ENCODE assay signal across 8 cellular contexts in the genomic region with DNA sequence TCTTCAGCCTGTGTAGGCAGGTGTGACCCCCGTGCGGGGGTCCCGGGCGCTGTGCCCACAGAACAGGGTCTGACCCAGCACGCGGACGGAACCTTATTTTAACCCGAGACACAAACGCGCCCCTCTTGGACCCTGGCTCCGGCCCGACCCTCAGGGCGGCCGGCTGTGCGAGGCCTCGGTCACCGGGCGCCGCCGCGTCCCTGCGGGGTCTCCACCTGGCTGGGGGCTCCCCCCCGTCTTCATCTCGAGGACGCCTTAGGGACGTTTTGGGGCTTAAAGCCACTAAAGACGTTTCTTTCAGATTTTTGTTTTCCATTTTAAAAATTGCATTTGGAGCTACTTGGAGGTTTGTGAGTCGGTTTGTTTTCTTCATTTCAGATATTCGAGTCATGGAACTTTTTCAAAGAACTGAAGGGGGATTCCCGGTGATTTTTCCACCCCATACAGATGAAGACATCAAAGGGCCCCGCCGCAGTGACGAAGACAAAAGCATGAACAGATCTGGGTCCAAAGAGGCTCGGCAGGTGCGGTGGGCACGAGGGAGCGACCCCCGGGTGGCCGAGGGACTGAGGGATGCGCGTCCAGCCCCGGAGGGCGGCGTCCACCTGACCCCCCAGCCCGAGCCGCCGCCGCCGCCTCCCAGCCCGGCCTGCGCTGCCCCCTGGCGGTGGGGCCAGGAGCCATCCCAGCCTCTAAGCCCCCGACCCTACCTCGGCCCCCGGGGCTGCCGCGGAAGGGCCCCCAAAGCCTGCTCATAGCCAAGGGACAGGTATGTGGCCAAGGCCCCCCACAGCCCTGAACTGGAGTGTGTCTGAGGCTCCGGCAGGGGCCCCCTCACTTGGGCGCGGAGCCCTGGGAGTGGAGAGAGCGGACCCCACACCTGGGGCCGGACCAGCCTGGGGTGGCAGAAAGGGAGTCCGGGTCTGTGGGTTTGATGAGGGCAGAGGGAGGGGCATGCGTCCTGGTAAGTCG. TPM values are rescaled to one million over a fixed set of nuclear protein-coding genes. Genes with fewer than 3 reads are reported as not detected.
DNase-seq lines count a peak whose midpoint lies in the region; ATAC-seq and TF ChIP-seq lines count a peak whose summit lies in the region.

No MANE protein-coding gene starts in this region.

- TSS peak; percentile 25 for BruUV-seq in MCF 10A (replicated peaks; lab: Mats Ljungman, UMichigan)

- H3K9me3 Mint-ChIP-seq in WTC11 = no peaks in the 10 kb centered on the region
- no peaks in the 10 kb centered on the region for H3K9me3 Mint-ChIP-seq in MCF 10A (ENCODE audit: unreplicated experiment)
- no peaks in the 10 kb centered on the region for H3K9me3 Mint-ChIP-seq in naive thymus-derived CD4-positive, alpha-beta T cell
- H3K9me3 Mint-ChIP-seq in stimulated activated naive CD8-positive, alpha-beta T cell treated with anti-CD3 and anti-CD28 coated beads, Interleukin-15, Interleukin-2, amounts not matched to agents 100 ng/mL and 50 ng/mL, for 24 hours = no peaks in the 10 kb centered on the region

- DNase-seq in NCI-H1694 treated with DMSO at 0.1 percent for 48 hours (lab: John Stamatoyannopoulos, UW) = peak; percentile 41
- no peak for DNase-seq in NCI-H1694 (lab: John Stamatoyannopoulos, UW)
- DNase-seq in WTC11 (ENCODE audit: low spot score) = peak; percentile 73
- DNase-seq in MCF 10A (ENCODE audit: unreplicated experiment) = peak; percentile 24
- peak; percentile 70 to 95 (median 80) for DNase-seq in naive thymus-derived CD4-positive, alpha-beta T cell
- no peak for DNase-seq in mesenteric fat pad (ENCODE audit: low spot score)

- POLR2A ChIA-PET in WTC11 (lab: Charles Lee) = no interaction called here
- POLR2A ChIA-PET in MCF 10A (lab: Yijun Ruan, JAX) = interaction anchor here (0.6 to 1.5 kb wide), 5 partner anchors 12 to 80 kb away, joined by 3 to 5 read pairs (median 3); partner anchors contain the start of gene SECTM1
- POLR2A ChIA-PET in naive thymus-derived CD4-positive, alpha-beta T cell (lab: Charles Lee) = interaction anchor here (0.8 to 5.3 kb wide), 5 partner anchors 15 to 115 kb away, joined by 3 to 34 read pairs (median 5); no protein-coding TSS in a partner anchor

- H3K36me3 Mint-ChIP-seq in WTC11 (no peaks in the 10 kb centered on the region), MCF 10A (ENCODE audit: insufficient read depth, unreplicated experiment) (no peaks in the 10 kb centered on the region)
- H3K36me3 Mint-ChIP-seq in naive thymus-derived CD4-positive, alpha-beta T cell = peaks cover 0 to 3% (median 0%) of the 10 kb centered on the region in 5 donors
- peaks cover 3% of the 10 kb centered on the region for H3K36me3 Mint-ChIP-seq in stimulated activated naive CD8-positive, alpha-beta T cell treated with anti-CD3 and anti-CD28 coated beads, Interleukin-15, Interleukin-2, amounts not matched to agents 100 ng/mL and 50 ng/mL, for 24 hours (ENCODE audit: low read depth)

- TF ChIP-seq CTCF in WTC11 (IDR thresholded peaks at IDR 0.05) (peak; percentile 94), MCF 10A (IDR thresholded peaks at IDR 0.05; ENCODE audit: unreplicated experiment) (peak; percentile 89)

- H3K27me3 ChIP-seq in naive thymus-derived CD4-positive, alpha-beta T cell (ENCODE audit: control insufficient read depth in 2 of 2, insufficient read depth in 2 of 2, low read length in 2 of 2) = no peaks in the 10 kb centered on the region

- H3K4me3 Mint-ChIP-seq in WTC11 (peak overlapping the region; percentile 17; the same call in 1 of the 2 replicates), MCF 10A (ENCODE audit: unreplicated experiment) (no peak overlapping the region)
- peak overlapping the region; percentile 58 to 87 (median 82) for H3K4me3 Mint-ChIP-seq in naive thymus-derived CD4-positive, alpha-beta T cell
- H3K4me3 Mint-ChIP-seq in stimulated activated naive CD8-positive, alpha-beta T cell treated with anti-CD3 and anti-CD28 coated beads, Interleukin-15, Interleukin-2, amounts not matched to agents 100 ng/mL and 50 ng/mL, for 24 hours = peak overlapping the region; percentile 85

- intact Hi-C loops in MCF 10A (cut with micrococcal nuclease) = loop anchor here (5.0 kb wide), 1 partner anchor 79 kb away; no protein-coding TSS in a partner anchor
- intact Hi-C loops in naive thymus-derived CD4-positive, alpha-beta T cell (cut with micrococcal nuclease) = loop anchor here (1.0 to 2.0 kb wide), 8 partner anchors 19 to 291 kb away; partner anchors contain the start of gene CSNK1D (in 1 of the 2)

- H3K27me3 Mint-ChIP-seq in WTC11 (ENCODE audit: low read depth) (no peaks in the 10 kb centered on the region), MCF 10A (ENCODE audit: insufficient read depth, unreplicated experiment) (no peaks in the 10 kb centered on the region)
- no peaks in the 10 kb centered on the region for H3K27me3 Mint-ChIP-seq in naive thymus-derived CD4-positive, alpha-beta T cell
- no peaks in the 10 kb centered on the region for H3K27me3 Mint-ChIP-seq in stimulated activated naive CD8-positive, alpha-beta T cell treated with anti-CD3 and anti-CD28 coated beads, Interleukin-15, Interleukin-2, amounts not matched to agents 100 ng/mL and 50 ng/mL, for 24 hours

- peaks cover 0 to 12% (median 0%) of the 10 kb centered on the region in 3 experiments for H3K36me3 ChIP-seq in naive thymus-derived CD4-positive, alpha-beta T cell (ENCODE audit: control insufficient read depth in 2 of 3, insufficient read depth in 3 of 3, low read length in 3 of 3)

- H3K4me1 Mint-ChIP-seq in WTC11 (no peaks in the 10 kb centered on the region), MCF 10A (ENCODE audit: insufficient read depth, unreplicated experiment) (no peaks in the 10 kb centered on the region)
- peaks cover 0 to 31% (median 16%) of the 10 kb centered on the region in 7 donors for H3K4me1 Mint-ChIP-seq in naive thymus-derived CD4-positive, alpha-beta T cell
- H3K4me1 Mint-ChIP-seq in stimulated activated naive CD8-positive, alpha-beta T cell treated with anti-CD3 and anti-CD28 coated beads, Interleukin-15, Interleukin-2, amounts not matched to agents 100 ng/mL and 50 ng/mL, for 24 hours (ENCODE audit: low read depth) = peaks cover 33% of the 10 kb centered on the region

- CTCF ChIA-PET in WTC11 (lab: Charles Lee) = interaction anchor here (0.6 to 1.3 kb wide), 7 partner anchors 12 to 153 kb away, joined by 3 to 5 read pairs (median 3); no protein-coding TSS in a partner anchor
- CTCF ChIA-PET in MCF 10A (lab: Yijun Ruan, JAX) = interaction anchor here (0.7 kb wide), 1 partner anchor 23 kb away, joined by 3 read pairs; no protein-coding TSS in a partner anchor
- CTCF ChIA-PET in naive thymus-derived CD4-positive, alpha-beta T cell (lab: Charles Lee) = interaction anchor here (0.9 to 3.4 kb wide), 7 partner anchors 12 to 88 kb away, joined by 3 to 57 read pairs (median 5); no protein-coding TSS in a partner anchor

- ATAC-seq in WTC11 = peak; percentile 74
- peak; percentile 69 for ATAC-seq in naive thymus-derived CD4-positive, alpha-beta T cell
- ATAC-seq in GM21529 (IDR thresholded peaks at IDR 0.05; ENCODE audit: unreplicated experiment) = no peak

- peak overlapping the region; percentile 77 for H3K27ac ChIP-seq in naive thymus-derived CD4-positive, alpha-beta T cell (ENCODE audit: low read depth, low read length)

- H3K4me1 ChIP-seq in naive thymus-derived CD4-positive, alpha-beta T cell (ENCODE audit: control insufficient read depth in 2 of 2, insufficient read depth in 2 of 2, low read length in 2 of 2) = peaks cover 13 to 20% of the 10 kb centered on the region in 2 donors

- H3K4me3 ChIP-seq in naive thymus-derived CD4-positive, alpha-beta T cell (ENCODE audit: low read length) = peak overlapping the region; percentile 46

- no peaks in the 10 kb centered on the region for H3K9me3 ChIP-seq in naive thymus-derived CD4-positive, alpha-beta T cell (ENCODE audit: control insufficient read depth in 2 of 3, low read length in 3 of 3)

- H3K27ac Mint-ChIP-seq in WTC11 = no peak overlapping the region
- no peak overlapping the region for H3K27ac Mint-ChIP-seq in MCF 10A (ENCODE audit: low read depth, unreplicated experiment)
- peak overlapping the region; percentile 75 to 97 (median 93) for H3K27ac Mint-ChIP-seq in naive thymus-derived CD4-positive, alpha-beta T cell
- no peak overlapping the region for H3K27ac Mint-ChIP-seq in stimulated activated naive CD8-positive, alpha-beta T cell treated with anti-CD3 and anti-CD28 coated beads, Interleukin-15, Interleukin-2, amounts not matched to agents 100 ng/mL and 50 ng/mL, for 24 hours

TF ChIP-seq in WTC11, 78 proteins besides CTCF, POLR2A, EP300 and RAD21 (continues in another document):
- TF ChIP-seq, protein P1, sequence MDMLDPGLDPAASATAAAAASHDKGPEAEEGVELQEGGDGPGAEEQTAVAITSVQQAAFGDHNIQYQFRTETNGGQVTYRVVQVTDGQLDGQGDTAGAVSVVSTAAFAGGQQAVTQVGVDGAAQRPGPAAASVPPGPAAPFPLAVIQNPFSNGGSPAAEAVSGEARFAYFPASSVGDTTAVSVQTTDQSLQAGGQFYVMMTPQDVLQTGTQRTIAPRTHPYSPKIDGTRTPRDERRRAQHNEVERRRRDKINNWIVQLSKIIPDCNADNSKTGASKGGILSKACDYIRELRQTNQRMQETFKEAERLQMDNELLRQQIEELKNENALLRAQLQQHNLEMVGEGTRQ (CRISPR knock-in tag; IDR thresholded peaks at IDR 0.05) = 0 out of 2 replicates have a peak, but pooled peaks have one; percentile 18
- no peak for TF ChIP-seq ZNF416 (CRISPR knock-in tag; IDR thresholded peaks at IDR 0.05)

RNA-seq across cellular contexts. Expression of gene CD7, which starts 3.8 kb away (rescaled TPM):
- total RNA-seq in WTC11 (2021) = 0.74 to 1.3 TPM (median 0.92 TPM) in 3 replicates
- 0.63 and 0.71 TPM in 2 replicates for total RNA-seq in MCF 10A (2022)
- 100 to 1,000 TPM in 3 of 5 experiments, 10 to 100 TPM in 2; 61.9 to 390 (median 165) TPM for total RNA-seq in naive thymus-derived CD4-positive, alpha-beta T cell
- 100 to 1,000 TPM; 169 to 183 TPM for polyA plus RNA-seq in naive thymus-derived CD4-positive, alpha-beta T cell
- 3.2 TPM for total RNA-seq in mesenteric fat pad

RNA-seq across cellular contexts. Expression of gene SECTM1, which starts 12.3 kb away (rescaled TPM):
- 0.14 to 0.57 TPM (median 0.22 TPM) in 3 replicates for total RNA-seq in WTC11 (2021)
- 7.5 and 13.4 TPM in 2 replicates for total RNA-seq in MCF 10A (2022)
- total RNA-seq in naive thymus-derived CD4-positive, alpha-beta T cell = 10 to 100 TPM in 2 of 5 experiments, 1 to 10 TPM in 3; 2.3 to 32.4 (median 5.1) TPM
- polyA plus RNA-seq in naive thymus-derived CD4-positive, alpha-beta T cell = 1 to 10 TPM; 1.5 to 3.2 TPM
- total RNA-seq in mesenteric fat pad = 14.6 TPM

RNA-seq across cellular contexts. Expression of gene TEX19, which starts 37.8 kb away (rescaled TPM):
- total RNA-seq in WTC11 (2021) (0.89 to 1.4 TPM (median 1.4 TPM) in 3 replicates), MCF 10A (2022) (not detected in 2 replicates), mesenteric fat pad (not detected)
- not detected for total RNA-seq in naive thymus-derived CD4-positive, alpha-beta T cell
- polyA plus RNA-seq in naive thymus-derived CD4-positive, alpha-beta T cell = not detected

RNA-seq across cellular contexts. Expression of gene CSNK1D, which starts 47.7 kb away (rescaled TPM):
- total RNA-seq in WTC11 (2021) (101 to 111 TPM (median 107 TPM) in 3 replicates), MCF 10A (2022) (191 and 193 TPM in 2 replicates), mesenteric fat pad (171 TPM)
- total RNA-seq in naive thymus-derived CD4-positive, alpha-beta T cell = 100 to 1,000 TPM; 144 to 249 (median 176) TPM
- 10 to 100 TPM; 46.1 to 81.3 TPM for polyA plus RNA-seq in naive thymus-derived CD4-positive, alpha-beta T cell

RNA-seq across cellular contexts. Expression of gene UTS2R, which starts 50.3 kb away (rescaled TPM):
- total RNA-seq in WTC11 (2021) = 0.46 to 0.76 TPM (median 0.53 TPM) in 3 replicates
- total RNA-seq in MCF 10A (2022) = not detected in 2 replicates
- total RNA-seq in naive thymus-derived CD4-positive, alpha-beta T cell = not detected
- not detected for polyA plus RNA-seq in naive thymus-derived CD4-positive, alpha-beta T cell
- not detected for total RNA-seq in mesenteric fat pad

Comparison
In these comparisons a context has a peak if more than half of its experiments do, and no peak if none do; other contexts are left out.
1. DNase-seq: peak in NCI-H1694 treated with DMSO at 0.1 percent for 48 hours (single experiment), WTC11 (single experiment), MCF 10A (single experiment) and naive thymus-derived CD4-positive, alpha-beta T cell (9 of 9); none in NCI-H1694 (single experiment) and mesenteric fat pad (single experiment).
2. H3K27ac Mint-ChIP-seq: peak in naive thymus-derived CD4-positive, alpha-beta T cell (9 of 9); none in WTC11 (single experiment), MCF 10A (single experiment) and stimulated activated naive CD8-positive, alpha-beta T cell treated with anti-CD3 and anti-CD28 coated beads, Interleukin-15, Interleukin-2, amounts not matched to agents 100 ng/mL and 50 ng/mL, for 24 hours (single experiment).
3. RNA of gene CD7, which starts 3.8 kb away (total RNA-seq): 61.9 to 390 TPM in naive thymus-derived CD4-positive, alpha-beta T cell; 3.2 TPM in mesenteric fat pad (single experiment), 0.74 to 1.3 TPM in WTC11 and 0.63 to 0.71 TPM in MCF 10A; every median in the first group is over 10 times any median in the second.